Comparison of ENCODE assay signal across 8 cellular contexts in the genomic region with DNA sequence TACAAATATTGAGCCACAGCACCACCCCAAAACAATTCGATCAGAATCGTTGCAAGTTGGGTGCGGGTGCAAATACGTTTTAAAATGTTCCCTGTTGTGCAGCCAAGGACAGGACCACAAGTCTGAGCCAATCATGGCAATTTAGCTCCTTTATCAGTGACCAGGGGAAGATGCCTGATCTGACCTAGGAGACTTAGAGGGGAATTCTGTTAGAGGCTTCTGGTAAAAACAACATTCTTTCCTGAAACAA. TPM values are rescaled to one million over a fixed set of nuclear protein-coding genes. Genes with fewer than 3 reads are reported as not detected.
DNase-seq lines count a peak whose midpoint lies in the region; ATAC-seq, FAIRE-seq and TF ChIP-seq lines count a peak whose summit lies in the region.

No MANE protein-coding gene starts in this region.

- H3K27ac ChIP-seq in ascending aorta (no peak overlapping the region), right lobe of liver (peak overlapping the region in 2 of 3 donors; percentile 20 to 26), upper lobe of left lung (no peak overlapping the region)

- H3K36me3 ChIP-seq in ascending aorta (no peaks in the 10 kb centered on the region), right lobe of liver (no peaks in the 10 kb centered on the region), upper lobe of left lung (no peaks in the 10 kb centered on the region)

- H3K4me1 Mint-ChIP-seq in activated T-cell treated with anti-CD3 and anti-CD28 coated beads, Interleukin-2, amount 50 U/mL, for 4 hours (ENCODE audit: low read depth): peaks cover 15% of the 10 kb centered on the region

- TF ChIP-seq POLR2A in right lobe of liver (IDR thresholded peaks at IDR 0.05) (no peak), upper lobe of left lung (IDR thresholded peaks at IDR 0.05) (no peak)

- WGBS in right lobe of liver (ENCODE audit: insufficient coverage, low coverage, low lambda C conversion rate, missing lambda C conversion rate): 0% methylated on average over 4 of the region's 4 CpGs
- 0 to 12% methylated on average over 4 of the region's 4 CpGs for WGBS in upper lobe of left lung, 2 donors

- peak overlapping the region; percentile 36 to 65 for H3K4me3 ChIP-seq in ascending aorta
- peak overlapping the region; percentile 41 to 52 (median 51) for H3K4me3 ChIP-seq in right lobe of liver
- H3K4me3 ChIP-seq in upper lobe of left lung: peak overlapping the region in 3 of 4 donors; percentile 32 to 53 (median 50)

- peaks cover 0 to 4% of the 10 kb centered on the region in 2 donors for H3K4me1 ChIP-seq in ascending aorta
- H3K4me1 ChIP-seq in right lobe of liver: no peaks in the 10 kb centered on the region
- peaks cover 0 to 13% (median 6%) of the 10 kb centered on the region in 4 donors for H3K4me1 ChIP-seq in upper lobe of left lung

- H3K9me3 ChIP-seq in ascending aorta (no peaks in the 10 kb centered on the region), right lobe of liver (no peaks in the 10 kb centered on the region), upper lobe of left lung (no peaks in the 10 kb centered on the region)

- ATAC-seq in activated T-cell treated with anti-CD3 and anti-CD28 coated beads, Interleukin-2, amount 50 U/mL, for 4 hours: no peak
- ATAC-seq in HG03354 (IDR thresholded peaks at IDR 0.05; ENCODE audit: poor library complexity, severe bottlenecking, unreplicated experiment): peak; percentile 18
- peak; percentile 49 to 58 (median 52) for ATAC-seq in right lobe of liver
- ATAC-seq in upper lobe of left lung (ENCODE audit: low FRiP score in 2 of 2): peak in 1 of 2 donors; percentile 41

- intact Hi-C loops in ascending aorta (cut with DNase I) (loop anchor here (1.0 to 10.0 kb wide), 3 partner anchors 37 to 253 kb away; a partner anchor contains a TSS), right lobe of liver (cut with DNase I) (loop anchor here in 1 of 2 donors (10.0 kb wide), 1 partner anchor 167 kb away; no protein-coding TSS in a partner anchor)

- FAIRE-seq in D721Med (lab: Jason Lieb, UNC): no peak

- H3K27me3 Mint-ChIP-seq in activated T-cell treated with anti-CD3 and anti-CD28 coated beads, Interleukin-2, amount 50 U/mL, for 4 hours (ENCODE audit: low read depth): peaks cover 5% of the 10 kb centered on the region

- H3K9me3 Mint-ChIP-seq in activated T-cell treated with anti-CD3 and anti-CD28 coated beads, Interleukin-2, amount 50 U/mL, for 4 hours: no peaks in the 10 kb centered on the region

- H3K36me3 Mint-ChIP-seq in activated T-cell treated with anti-CD3 and anti-CD28 coated beads, Interleukin-2, amount 50 U/mL, for 4 hours (ENCODE audit: insufficient read depth): no peaks in the 10 kb centered on the region

- H3K27me3 ChIP-seq in ascending aorta: no peaks in the 10 kb centered on the region
- no peaks in the 10 kb centered on the region for H3K27me3 ChIP-seq in right lobe of liver
- H3K27me3 ChIP-seq in upper lobe of left lung: no peaks in the 10 kb centered on the region

- no peak for TF ChIP-seq CTCF in ascending aorta (IDR thresholded peaks at IDR 0.05)
- no peak for TF ChIP-seq CTCF in right lobe of liver (IDR thresholded peaks at IDR 0.05)
- no peak for TF ChIP-seq CTCF in upper lobe of left lung (IDR thresholded peaks at IDR 0.05)
- no peak for TF ChIP-seq CTCF in D721Med (IDR thresholded peaks at IDR 0.05; ENCODE audit: insufficient read depth, missing control alignments)

- no peak for DNase-seq in activated T-cell treated with anti-CD3 and anti-CD28 coated beads, Interleukin-2, amount 50 U/mL, for 4 hours
- DNase-seq in activated T-cell treated with anti-CD3 and anti-CD28 coated beads for 4 hours: no peak
- DNase-seq in ascending aorta (ENCODE audit: low spot score in 2 of 2): no peak
- no peak for DNase-seq in right lobe of liver
- DNase-seq in upper lobe of left lung: no peak
- no peak for DNase-seq in activated gamma-delta T cell treated with Interleukin-2 at 50 U/mL for 16 hours
- DNase-seq in D721Med (ENCODE audit: insufficient read length, low spot score): no peak

- peak overlapping the region; percentile 81 for H3K4me3 Mint-ChIP-seq in activated T-cell treated with anti-CD3 and anti-CD28 coated beads, Interleukin-2, amount 50 U/mL, for 4 hours

- no peak for TF ChIP-seq EP300 in upper lobe of left lung (IDR thresholded peaks at IDR 0.05)

RNA-seq across cellular contexts. Expression of a gene that starts 25.6 kb away (rescaled TPM):
- 10 to 100 TPM; 64.2 to 71.1 (median 70.3) TPM for total RNA-seq in activated T-cell treated with anti-CD3 and anti-CD28 coated beads, Interleukin-2, amount 50 U/mL, for 4 hours
- total RNA-seq in ascending aorta (33.3 TPM), right lobe of liver (100 to 1,000 TPM; 147 to 342 (median 225) TPM), upper lobe of left lung (100 to 1,000 TPM in 1 of 6 donors, 10 to 100 TPM in 4, 1 to 10 TPM in 1; 5.2 to 134 (median 57.9) TPM)

RNA-seq across cellular contexts. Expression of a gene that starts 37.7 kb away (rescaled TPM):
- total RNA-seq in activated T-cell treated with anti-CD3 and anti-CD28 coated beads, Interleukin-2, amount 50 U/mL, for 4 hours: 10 to 100 TPM; 27.7 to 30.5 (median 28.9) TPM
- total RNA-seq in ascending aorta (31.5 TPM), right lobe of liver (10 to 100 TPM; 22.1 to 35.2 (median 31.5) TPM), upper lobe of left lung (100 to 1,000 TPM in 1 of 6 donors, 10 to 100 TPM in 5; 47.4 to 111 (median 51.5) TPM)

Comparison
In these comparisons a context has a peak if more than half of its experiments do, and no peak if none do; other contexts are left out.
1. ATAC-seq: peak in HG03354 (single experiment) and right lobe of liver (4 of 4); none in activated T-cell treated with anti-CD3 and anti-CD28 coated beads, Interleukin-2, amount 50 U/mL, for 4 hours (0 of 2).
2. H3K27ac ChIP-seq: peak in right lobe of liver (2 of 3); none in ascending aorta (0 of 2) and upper lobe of left lung (0 of 4).
3. Peak in every context shown above with its lines, with median percentiles within 50 percentile points of each other: H3K4me3 ChIP-seq.